8 cellular contexts compared by ENCODE assay signal in the genomic region with DNA sequence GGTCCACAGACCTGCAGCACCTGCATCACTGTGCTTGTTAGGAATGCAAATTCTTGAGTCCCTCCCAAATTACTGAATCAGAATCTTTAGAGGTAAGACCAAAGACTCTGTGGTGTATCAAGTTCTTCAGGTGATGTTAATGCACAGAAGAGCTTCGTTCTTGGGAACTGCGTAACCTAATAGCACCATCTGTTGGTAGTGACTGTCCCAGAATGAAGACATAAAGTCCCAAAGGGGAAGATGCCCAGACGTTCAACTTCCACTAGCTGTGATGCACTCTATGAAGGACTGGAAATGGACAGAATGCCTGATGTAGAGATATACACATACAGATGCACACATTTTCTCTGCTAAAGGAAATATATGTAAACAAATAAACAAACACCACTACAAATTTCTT.
A peak's percentile ranks its signal among the peaks of the same experiment; 100 is the strongest.
DNase-seq lines count a peak whose midpoint lies in the region; ATAC-seq and TF ChIP-seq lines count a peak whose summit lies in the region.

No MANE protein-coding gene starts in this region.

- no peaks in the 10 kb centered on the region for H3K36me3 Mint-ChIP-seq in Calu3 (ENCODE audit: insufficient read depth, unreplicated experiment)
- no peaks in the 10 kb centered on the region for H3K36me3 Mint-ChIP-seq in stimulated activated effector memory CD8-positive, alpha-beta T cell treated with anti-CD3 and anti-CD28 coated beads, Interleukin-12 subunit alpha, Interleukin-12 subunit beta, amount 100 ng/mL, for 72 hours

- intact Hi-C loops in Calu3 (cut with micrococcal nuclease; ENCODE audit: unreplicated experiment), result loop anchor here (5.0 to 10.0 kb wide), 8 partner anchors 88 to 1470 kb away; no protein-coding TSS in a partner anchor

- DNase-seq in Calu3, result peak; percentile 40
- DNase-seq in OCI-M2 (lab: John Stamatoyannopoulos, UW; ENCODE audit: unreplicated experiment), result peak; percentile 10
- peak; percentile 23 to 63 for DNase-seq in foreskin keratinocyte
- DNase-seq in stimulated activated effector memory CD8-positive, alpha-beta T cell treated with anti-CD3 and anti-CD28 coated beads, Interleukin-12 subunit alpha, Interleukin-12 subunit beta, amount 100 ng/mL, for 72 hours (ENCODE audit: low spot score in 2 of 2), result no peak
- DNase-seq in activated CD4-positive, alpha-beta T cell treated with anti-CD3 and anti-CD28 coated beads, Interleukin-2, amount 50 U/mL, for 1 hour, result no peak
- DNase-seq in cerebellar nuclear complex (lab: John Stamatoyannopoulos, UW), result no peak

- no peak for TF ChIP-seq CTCF in Calu3 (IDR thresholded peaks at IDR 0.05; ENCODE audit: unreplicated experiment)
- TF ChIP-seq CTCF in foreskin keratinocyte (conservative IDR thresholded peaks at IDR 0.05), result peak; percentile 75

- no peak overlapping the region for H3K4me3 Mint-ChIP-seq in Calu3 (ENCODE audit: low read depth, unreplicated experiment)
- no peak overlapping the region for H3K4me3 Mint-ChIP-seq in stimulated activated effector memory CD8-positive, alpha-beta T cell treated with anti-CD3 and anti-CD28 coated beads, Interleukin-12 subunit alpha, Interleukin-12 subunit beta, amount 100 ng/mL, for 72 hours

- CTCF ChIA-PET in Calu3 (lab: Charles Lee), result interaction anchor here (0.5 to 2.2 kb wide), 4 partner anchors 16 to 691 kb away, joined by 3 to 7 read pairs (median 6); no protein-coding TSS in a partner anchor

- H3K27me3 Mint-ChIP-seq in Calu3 (ENCODE audit: unreplicated experiment), result no peaks in the 10 kb centered on the region

- peaks cover 16% of the 10 kb centered on the region for H3K4me1 ChIP-seq in foreskin keratinocyte

- peaks cover 38% of the 10 kb centered on the region for H3K4me1 Mint-ChIP-seq in Calu3 (ENCODE audit: low read depth, unreplicated experiment)
- no peaks in the 10 kb centered on the region for H3K4me1 Mint-ChIP-seq in stimulated activated effector memory CD8-positive, alpha-beta T cell treated with anti-CD3 and anti-CD28 coated beads, Interleukin-12 subunit alpha, Interleukin-12 subunit beta, amount 100 ng/mL, for 72 hours

- no peaks in the 10 kb centered on the region for H3K9me3 Mint-ChIP-seq in Calu3 (ENCODE audit: low read depth, unreplicated experiment)
- peaks cover 9% of the 10 kb centered on the region for H3K9me3 Mint-ChIP-seq in stimulated activated effector memory CD8-positive, alpha-beta T cell treated with anti-CD3 and anti-CD28 coated beads, Interleukin-12 subunit alpha, Interleukin-12 subunit beta, amount 100 ng/mL, for 72 hours

- no peak overlapping the region for H3K27ac ChIP-seq in foreskin keratinocyte

- no TSS peak for BruUV-seq in Calu3 (replicated peaks; lab: Mats Ljungman, UMichigan)

- peak; percentile 68 for ATAC-seq in GM19455 (IDR thresholded peaks at IDR 0.05; ENCODE audit: unreplicated experiment)
- peak; percentile 80 for ATAC-seq in HG03439 (IDR thresholded peaks at IDR 0.05; ENCODE audit: unreplicated experiment)
- peak; percentile 8 for ATAC-seq in foreskin keratinocyte
- ATAC-seq in stimulated activated effector memory CD8-positive, alpha-beta T cell treated with anti-CD3 and anti-CD28 coated beads, Interleukin-12 subunit alpha, Interleukin-12 subunit beta, amount 100 ng/mL, for 72 hours, result peak; percentile 42

- no peaks in the 10 kb centered on the region for H3K27me3 ChIP-seq in foreskin keratinocyte

- no peak overlapping the region for H3K27ac Mint-ChIP-seq in Calu3 (ENCODE audit: unreplicated experiment)
- H3K27ac Mint-ChIP-seq in stimulated activated effector memory CD8-positive, alpha-beta T cell treated with anti-CD3 and anti-CD28 coated beads, Interleukin-12 subunit alpha, Interleukin-12 subunit beta, amount 100 ng/mL, for 72 hours, result no peak overlapping the region

Comparison
In these comparisons a context has a peak if more than half of its experiments do, and no peak if none do; other contexts are left out.
1. DNase-seq: peak in Calu3 (single experiment), OCI-M2 (single experiment) and foreskin keratinocyte (2 of 2); none in stimulated activated effector memory CD8-positive, alpha-beta T cell treated with anti-CD3 and anti-CD28 coated beads, Interleukin-12 subunit alpha, Interleukin-12 subunit beta, amount 100 ng/mL, for 72 hours (0 of 2), activated CD4-positive, alpha-beta T cell treated with anti-CD3 and anti-CD28 coated beads, Interleukin-2, amount 50 U/mL, for 1 hour (single experiment) and cerebellar nuclear complex (0 of 2).
2. ATAC-seq: peak in every context shown above with its lines; median percentile 80 in HG03439; 68 in GM19455; 42 in stimulated activated effector memory CD8-positive, alpha-beta T cell treated with anti-CD3 and anti-CD28 coated beads, Interleukin-12 subunit alpha, Interleukin-12 subunit beta, amount 100 ng/mL, for 72 hours; 8 in foreskin keratinocyte.